In the genomic region with DNA sequence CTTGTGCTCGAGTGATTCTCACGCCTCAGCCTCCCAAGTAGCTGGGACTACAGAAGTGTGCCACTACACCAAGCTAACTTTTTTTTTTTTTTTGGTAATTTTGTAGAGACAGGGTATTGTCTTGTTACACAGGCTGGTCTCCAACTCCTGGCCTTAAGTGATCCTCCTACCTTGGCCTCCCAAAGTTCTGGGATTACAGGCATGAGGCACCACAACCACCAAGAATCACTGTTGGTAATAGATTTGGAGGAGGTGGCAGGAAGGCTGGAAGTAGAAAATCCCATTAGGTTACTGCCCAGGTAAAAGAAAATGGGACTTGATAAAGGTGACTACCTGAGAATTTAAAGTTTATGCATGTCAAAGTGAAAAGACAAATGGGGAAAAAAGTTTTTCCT, we compare ENCODE assay signal across 10 cellular contexts. TPM values are rescaled to one million over a fixed set of nuclear protein-coding genes. Genes with fewer than 3 reads are reported as not detected.
DNase-seq lines count a peak whose midpoint lies in the region; ATAC-seq and TF ChIP-seq lines count a peak whose summit lies in the region.
"Had no signal": no experiment of that assay in that cellular context is flagged by ENCODE, and none has a peak within 500 bp of the region (broad histone marks: within the 10 kb centered on the region; RNA-seq: fewer than 3 reads in every experiment).

No MANE protein-coding gene starts in this region.

- POLR2A ChIA-PET in CD4-positive, alpha-beta T cell (lab: Charles Lee), result interaction anchor here (0.6 to 2.1 kb wide), 3 partner anchors 37 to 53 kb away, joined by 3 to 23 read pairs (median 5); a partner anchor contains a TSS
- POLR2A ChIA-PET in naive thymus-derived CD8-positive, alpha-beta T cell (lab: Charles Lee), result interaction anchor here (0.7 to 3.9 kb wide), 6 partner anchors 37 to 50 kb away, joined by 3 to 25 read pairs (median 6); a partner anchor contains a TSS

- ATAC-seq in CD4-positive, alpha-beta T cell (ENCODE audit: poor library complexity), result no peak
- ATAC-seq in naive thymus-derived CD8-positive, alpha-beta T cell, result no peak
- no peak for ATAC-seq in HG02852 (IDR thresholded peaks at IDR 0.05; ENCODE audit: unreplicated experiment)

- H3K36me3 Mint-ChIP-seq in CD4-positive, alpha-beta T cell (ENCODE audit: low read depth), result no peaks in the 10 kb centered on the region
- peaks cover 0 to 2% (median 0%) of the 10 kb centered on the region in 3 donors for H3K36me3 Mint-ChIP-seq in naive thymus-derived CD8-positive, alpha-beta T cell

- in situ Hi-C loops in brain microvascular endothelial cell (cut with HindIII; ENCODE audit: low pct_ligation_motif_present, low sequenced_read_pairs), result no loop called here

- no peaks in the 10 kb centered on the region for H3K27me3 ChIP-seq in CD4-positive, alpha-beta T cell (ENCODE audit: control insufficient read depth, insufficient read depth, low read length)
- no peaks in the 10 kb centered on the region for H3K27me3 ChIP-seq in Karpas-422 (ENCODE audit: low read length)
- H3K27me3 ChIP-seq in brain microvascular endothelial cell (replicated peaks), result no peaks in the 10 kb centered on the region
- H3K27me3 ChIP-seq: neutrophil, stomach had no signal

- H3K4me1 Mint-ChIP-seq in CD4-positive, alpha-beta T cell (ENCODE audit: low read depth), result peaks cover 53% of the 10 kb centered on the region
- H3K4me1 Mint-ChIP-seq in naive thymus-derived CD8-positive, alpha-beta T cell, result peaks cover 14 to 74% (median 48%) of the 10 kb centered on the region in 4 donors

- peak overlapping the region; percentile 75 for H3K4me3 ChIP-seq in Karpas-422 (ENCODE audit: low read length)
- H3K4me3 ChIP-seq in brain microvascular endothelial cell (ENCODE audit: low read depth, low read length), result peak overlapping the region; percentile 71

- H3K27ac ChIP-seq in CD4-positive, alpha-beta T cell (ENCODE audit: low read depth, low read length), result no peak overlapping the region
- H3K27ac ChIP-seq in Karpas-422 (ENCODE audit: low read length) (no peak overlapping the region), brain microvascular endothelial cell (peak overlapping the region; percentile 98)

- H3K4me1 ChIP-seq in Karpas-422 (ENCODE audit: low read length), result peaks cover 45% of the 10 kb centered on the region

- intact Hi-C loops in CD4-positive, alpha-beta T cell (cut with DNase I, micrococcal nuclease), result loop anchor here in 1 of 2 experiments (5.0 kb wide), 2 partner anchors 270 to 290 kb away; a partner anchor contains a TSS

- no peaks in the 10 kb centered on the region for H3K27me3 Mint-ChIP-seq in CD4-positive, alpha-beta T cell
- H3K27me3 Mint-ChIP-seq in naive thymus-derived CD8-positive, alpha-beta T cell, result no peaks in the 10 kb centered on the region

- H3K4me3 Mint-ChIP-seq in CD4-positive, alpha-beta T cell, result peak overlapping the region; percentile 92
- H3K4me3 Mint-ChIP-seq in naive thymus-derived CD8-positive, alpha-beta T cell, result peak overlapping the region; percentile 87 to 95 (median 92)

- H4K20me1 ChIP-seq in Karpas-422 (ENCODE audit: insufficient read depth, low read depth, low read length), result peaks cover 25% of the 10 kb centered on the region

- peak overlapping the region; percentile 82 for H3K4me2 ChIP-seq in Karpas-422 (ENCODE audit: low read depth, low read length, poor library complexity, severe bottlenecking)

- H3K9me3 ChIP-seq in CD4-positive, alpha-beta T cell (ENCODE audit: control insufficient read depth, low read length), result no peaks in the 10 kb centered on the region
- no peaks in the 10 kb centered on the region for H3K9me3 ChIP-seq in Karpas-422 (ENCODE audit: low read length)
- H3K9me3 ChIP-seq: neutrophil, stomach had no signal

- H3K9me3 Mint-ChIP-seq in CD4-positive, alpha-beta T cell, result no peaks in the 10 kb centered on the region
- H3K9me3 Mint-ChIP-seq in naive thymus-derived CD8-positive, alpha-beta T cell, result no peaks in the 10 kb centered on the region

- TF ChIP-seq CTCF in CD4-positive, alpha-beta T cell (IDR thresholded peaks at IDR 0.05), result no peak
- TF ChIP-seq CTCF in brain microvascular endothelial cell (IDR thresholded peaks at IDR 0.05; ENCODE audit: low read depth, low read length, missing control alignments), result no peak

- 0 out of 2 replicates have a peak, but pooled peaks cover 4% of the 10 kb centered on the region for H3K36me3 ChIP-seq in Karpas-422 (ENCODE audit: insufficient read depth, low read length)
- no peaks in the 10 kb centered on the region for H3K36me3 ChIP-seq in brain microvascular endothelial cell (replicated peaks)
- H3K36me3 ChIP-seq: neutrophil, stomach had no signal

- no peaks in the 10 kb centered on the region for H3K9me2 ChIP-seq in Karpas-422 (replicated peaks; ENCODE audit: insufficient read depth, low read length)

- H3K9ac ChIP-seq in Karpas-422 (ENCODE audit: low read length), result peak overlapping the region; percentile 81

- peaks cover 42% of the 10 kb centered on the region for H3K79me2 ChIP-seq in Karpas-422 (ENCODE audit: low read length)

- peak overlapping the region; percentile 93 for H3K27ac Mint-ChIP-seq in CD4-positive, alpha-beta T cell
- peak overlapping the region in 7 of 10 donors; percentile 88 to 95 (median 94) for H3K27ac Mint-ChIP-seq in naive thymus-derived CD8-positive, alpha-beta T cell

- CTCF ChIA-PET in CD4-positive, alpha-beta T cell (lab: Charles Lee), result interaction anchor here (2.2 kb wide), 1 partner anchor 68 kb away, joined by 9 read pairs; no protein-coding TSS in a partner anchor

- DNase-seq in CD4-positive, alpha-beta T cell, result no peak
- DNase-seq in Karpas-422 (no peak), brain microvascular endothelial cell (no peak), NCI-H2081 (lab: John Stamatoyannopoulos, UW) (no peak), globus pallidus (ENCODE audit: low spot score) (no peak)
- no peak for DNase-seq in naive thymus-derived CD8-positive, alpha-beta T cell
- DNase-seq in central memory CD4-positive, alpha-beta T cell, result no peak

- no peak overlapping the region for H2AFZ ChIP-seq in Karpas-422 (ENCODE audit: low read length)

RNA-seq across cellular contexts. Expression of a gene that starts 1.4 kb away (rescaled TPM):
- total RNA-seq in CD4-positive, alpha-beta T cell, result 10 to 100 TPM; 17.7 to 18.8 TPM
- total RNA-seq in Karpas-422 (2014; rRNA removed; shearing (Covaris generic); ENCODE audit: low replicate concordance), result 25.2 and 33.5 TPM in 2 replicates
- total RNA-seq in naive thymus-derived CD8-positive, alpha-beta T cell, result 10 to 100 TPM; 11.0 to 12.4 TPM
- 10 to 100 TPM in 2 of 3 donors, 1 to 10 TPM in 1; 8.2 to 12.0 (median 11.3) TPM for polyA plus RNA-seq in naive thymus-derived CD8-positive, alpha-beta T cell

RNA-seq across cellular contexts. Expression of a gene that starts 36.7 kb away (rescaled TPM):
- 1 to 10 TPM; 1.7 to 1.8 TPM for total RNA-seq in CD4-positive, alpha-beta T cell
- total RNA-seq in Karpas-422 (2014; rRNA removed; shearing (Covaris generic); ENCODE audit: low replicate concordance), result 9.4 and 14.5 TPM in 2 replicates
- total RNA-seq in naive thymus-derived CD8-positive, alpha-beta T cell, result 1 to 10 TPM; 2.0 to 2.4 TPM
- 1 to 10 TPM in 2 of 3 donors, under 1 TPM in 1; 0.67 to 2.3 (median 1.2) TPM for polyA plus RNA-seq in naive thymus-derived CD8-positive, alpha-beta T cell

RNA-seq across cellular contexts. Expression of a gene that starts 43.0 kb away (rescaled TPM):
- total RNA-seq in CD4-positive, alpha-beta T cell, result 10 to 100 TPM; 64.4 to 66.7 TPM
- not detected in 2 replicates for total RNA-seq in Karpas-422 (2014; rRNA removed; shearing (Covaris generic); ENCODE audit: low replicate concordance)
- total RNA-seq in naive thymus-derived CD8-positive, alpha-beta T cell, result 10 to 100 TPM; 36.3 to 41.4 TPM
- 10 to 100 TPM in 1 of 3 donors, 1 to 10 TPM in 2; 9.4 to 37.2 (median 9.7) TPM for polyA plus RNA-seq in naive thymus-derived CD8-positive, alpha-beta T cell

RNA-seq across cellular contexts. Expression of a gene that starts 44.1 kb away (rescaled TPM):
- under 1 TPM in 1 of 2 experiments, not detected in 1; 0.05 TPM for total RNA-seq in CD4-positive, alpha-beta T cell
- under 0.01 TPM in 1 of 2 replicates, not detected in the other for total RNA-seq in Karpas-422 (2014; rRNA removed; shearing (Covaris generic); ENCODE audit: low replicate concordance)
- total RNA-seq in naive thymus-derived CD8-positive, alpha-beta T cell, result not detected
- not detected for polyA plus RNA-seq in naive thymus-derived CD8-positive, alpha-beta T cell

Comparison
In these comparisons a context has a peak if more than half of its experiments do, and no peak if none do; other contexts are left out.
1. RNA of a gene that starts 43.0 kb away (total RNA-seq): 64.4 to 66.7 TPM in CD4-positive, alpha-beta T cell and 36.3 to 41.4 TPM in naive thymus-derived CD8-positive, alpha-beta T cell; not detected in Karpas-422; every median in the first group is over 10 times any median in the second.